ENCODE assay signal across 16 cellular contexts in the genomic region with DNA sequence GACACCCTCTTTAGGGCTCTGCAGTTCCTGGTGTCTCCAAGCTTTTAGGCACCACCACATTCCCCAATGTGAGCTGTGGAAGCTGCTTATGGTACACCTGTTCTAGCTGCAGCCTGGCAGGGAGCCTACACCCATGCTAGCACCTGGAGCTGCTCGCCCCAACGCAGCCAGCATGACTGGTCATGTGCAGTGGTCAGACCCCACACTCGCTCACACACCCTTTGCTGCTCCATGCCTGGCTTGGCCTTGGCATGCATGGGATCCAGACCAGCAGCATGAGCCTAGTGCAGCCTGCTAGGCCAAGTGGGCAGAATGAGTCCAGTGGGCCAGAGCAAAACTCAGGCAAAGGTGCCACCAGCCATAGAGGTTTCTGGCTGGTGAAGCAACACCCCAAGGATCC.
DNase-seq lines count a peak whose midpoint lies in the region; ATAC-seq and TF ChIP-seq lines count a peak whose summit lies in the region.
"Had no signal": no experiment of that assay in that cellular context is flagged by ENCODE, and none has a peak within 500 bp of the region (broad histone marks: within the 10 kb centered on the region; RNA-seq: fewer than 3 reads in every experiment).

No MANE protein-coding gene starts in this region.

- H3K27ac ChIP-seq in IMR-90 (ENCODE audit: insufficient read depth, low read length), result no peak overlapping the region
- H3K27ac ChIP-seq in foreskin keratinocyte, result no peak overlapping the region
- no peak overlapping the region for H3K27ac ChIP-seq in neural progenitor cell
- no peak overlapping the region for H3K27ac ChIP-seq in H9 (ENCODE audit: insufficient read length, low read depth, low read length)

- no peak overlapping the region for H2BK5ac ChIP-seq in IMR-90 (ENCODE audit: low read depth, low read length, poor library complexity, severe bottlenecking)
- H2BK5ac ChIP-seq in H9 (ENCODE audit: insufficient read length, low read length), result no peak overlapping the region

- H3K23ac ChIP-seq in IMR-90 (ENCODE audit: low read depth, low read length) (no peak overlapping the region), H9 (ENCODE audit: insufficient read length, low read depth, low read length) (no peak overlapping the region)

- H3K4me1 Mint-ChIP-seq in neural progenitor cell (no peaks in the 10 kb centered on the region), H9 (no peaks in the 10 kb centered on the region)
- H3K4me1 Mint-ChIP-seq: CD4-positive, CD25-positive, alpha-beta regulatory T cell; CD8-positive, alpha-beta memory T cell; GM23338; IgD-negative memory B cell had no signal

- no peak overlapping the region for H2BK20ac ChIP-seq in IMR-90 (ENCODE audit: low read depth, low read length)
- no peak overlapping the region for H2BK20ac ChIP-seq in H9 (ENCODE audit: low read depth, low read length, poor library complexity, severe bottlenecking)

- in situ Hi-C loops in IMR-90 (cut with MboI; ENCODE audit: low sequenced_read_pairs), result no loop called here

- DNase-seq in IMR-90, result no peak
- no peak for DNase-seq in foreskin keratinocyte
- no peak for DNase-seq in neural progenitor cell (ENCODE audit: low spot score)
- no peak for DNase-seq in HUDEP-2 (lab: John Stamatoyannopoulos, UW; ENCODE audit: unreplicated experiment in 76 of 76)
- DNase-seq in H9, result no peak
- DNase-seq: ACHN; BE2C; C1 segment of cervical spinal cord; CD4-positive, CD25-positive, alpha-beta regulatory T cell; CD8-positive, alpha-beta memory T cell; COR-L47; H7; KBM-7 had no signal

- H3K14ac ChIP-seq in IMR-90 (replicated peaks; ENCODE audit: low read depth, low read length) (no peak overlapping the region), H9 (ENCODE audit: insufficient read depth, low read length) (no peak overlapping the region)

- H3K9me3 ChIP-seq in IMR-90 (ENCODE audit: control insufficient read depth, insufficient read depth, low read length), result no peaks in the 10 kb centered on the region
- no peaks in the 10 kb centered on the region for H3K9me3 ChIP-seq in neural progenitor cell (ENCODE audit: low read depth)
- no peaks in the 10 kb centered on the region for H3K9me3 ChIP-seq in H9 (ENCODE audit: control insufficient read depth, low read depth, low read length)
- H3K9me3 ChIP-seq: BE2C had no signal

- H2AK5ac ChIP-seq in IMR-90 (ENCODE audit: low read depth, low read length) (0 out of 2 replicates have a peak overlapping the region, but pooled peaks have one; percentile 39), H9 (ENCODE audit: insufficient read length, low read length) (no peak overlapping the region)

- H3K27me3 Mint-ChIP-seq in neural progenitor cell (ENCODE audit: insufficient read depth, low read depth) (peaks cover 6% of the 10 kb centered on the region), H9 (ENCODE audit: low read depth) (no peaks in the 10 kb centered on the region)

- H2AFZ ChIP-seq in IMR-90 (replicated peaks; ENCODE audit: low read length, poor library complexity) (peak overlapping the region; percentile 67), neural progenitor cell (replicated peaks) (no peak overlapping the region), H9 (ENCODE audit: low read length) (no peak overlapping the region)

- no TSS peak for BruUV-seq in IMR-90 (replicated peaks; lab: Mats Ljungman, UMichigan)

- no peak for TF ChIP-seq RAD21 in IMR-90 (IDR thresholded peaks at IDR 0.05; ENCODE audit: low read length)

- H3K79me1 ChIP-seq in IMR-90 (ENCODE audit: low read depth in 1 of 2, low read length in 2 of 2) (no peaks in the 10 kb centered on the region), H9 (ENCODE audit: insufficient read depth, low read depth, low read length, poor library complexity, severe bottlenecking) (no peaks in the 10 kb centered on the region)

- H3K9me3 Mint-ChIP-seq in neural progenitor cell (no peaks in the 10 kb centered on the region), H9 (peaks cover 0 to 3% of the 10 kb centered on the region in 2 experiments; a peak in 2 of 5 replicates)
- H3K9me3 Mint-ChIP-seq: CD4-positive, CD25-positive, alpha-beta regulatory T cell; CD8-positive, alpha-beta memory T cell; IgD-negative memory B cell had no signal

- H2BK15ac ChIP-seq in IMR-90 (ENCODE audit: low read depth, low read length), result no peak overlapping the region
- no peak overlapping the region for H2BK15ac ChIP-seq in H9 (ENCODE audit: low read depth, low read length)

- H4K20me1 ChIP-seq in IMR-90 (ENCODE audit: insufficient read depth, low read length), result no peaks in the 10 kb centered on the region
- no peaks in the 10 kb centered on the region for H4K20me1 ChIP-seq in neural progenitor cell (ENCODE audit: low read depth)
- no peaks in the 10 kb centered on the region for H4K20me1 ChIP-seq in H9 (ENCODE audit: control insufficient read depth, insufficient read depth, insufficient read length)

- dilution Hi-C loops in IMR-90 (cut with HindIII; ENCODE audit: low sequenced_read_pairs, unreplicated experiment), result no loop called here

- H3K79me2 ChIP-seq in neural progenitor cell (ENCODE audit: low read depth), result no peaks in the 10 kb centered on the region
- no peaks in the 10 kb centered on the region for H3K79me2 ChIP-seq in H9 (ENCODE audit: insufficient read depth, low read length)

- H3K56ac ChIP-seq in IMR-90 (ENCODE audit: extremely low read depth, insufficient read depth, low read length), result no peak overlapping the region
- no peak overlapping the region for H3K56ac ChIP-seq in H9 (ENCODE audit: insufficient read length, low read depth, low read length)

- H3F3A ChIP-seq in neural progenitor cell (ENCODE audit: low read depth), result no peaks in the 10 kb centered on the region

- no peak overlapping the region for H2BK120ac ChIP-seq in IMR-90 (ENCODE audit: low read depth, low read length)
- H2BK120ac ChIP-seq in H9 (ENCODE audit: low read depth, low read length, poor library complexity, severe bottlenecking), result no peak overlapping the region

- H3K36me3 Mint-ChIP-seq in neural progenitor cell, result no peaks in the 10 kb centered on the region
- no peaks in the 10 kb centered on the region for H3K36me3 Mint-ChIP-seq in H9 (ENCODE audit: insufficient read depth in 1 of 3, low read depth in 3 of 3)
- H3K36me3 Mint-ChIP-seq: CD4-positive, CD25-positive, alpha-beta regulatory T cell; CD8-positive, alpha-beta memory T cell; IgD-negative memory B cell had no signal

- H3K4ac ChIP-seq in IMR-90 (ENCODE audit: low read depth, low read length) (peak overlapping the region; percentile 48; the same call in 1 of the 2 replicates), H9 (ENCODE audit: low read depth, low read length) (no peak overlapping the region)

- H3K9me1 ChIP-seq in IMR-90 (ENCODE audit: insufficient read depth, low read length), result peaks cover 3% of the 10 kb centered on the region; the same call in 1 of the 2 replicates

- H3K18ac ChIP-seq in IMR-90 (ENCODE audit: low read depth, low read length) (no peak overlapping the region), H9 (ENCODE audit: insufficient read length, low read depth, low read length) (no peak overlapping the region)

- no peak overlapping the region for H2BK12ac ChIP-seq in H9 (ENCODE audit: insufficient read length, low read depth, low read length)

- H3K36me3 ChIP-seq in IMR-90 (ENCODE audit: control insufficient read depth, insufficient read depth, low read length) (no peaks in the 10 kb centered on the region), neural progenitor cell (no peaks in the 10 kb centered on the region)
- H3K36me3 ChIP-seq: BE2C had no signal

- TF ChIP-seq POLR2A in IMR-90 (IDR thresholded peaks at IDR 0.05; ENCODE audit: low read depth, low read length), result no peak

- H3K4me1 ChIP-seq in IMR-90 (ENCODE audit: control insufficient read depth, insufficient read depth, low read length) (no peaks in the 10 kb centered on the region), foreskin keratinocyte (peaks cover 4% of the 10 kb centered on the region), neural progenitor cell (no peaks in the 10 kb centered on the region), H9 (ENCODE audit: insufficient read depth, low read length) (no peaks in the 10 kb centered on the region)
- H3K4me1 ChIP-seq: BE2C had no signal

- no peak overlapping the region for H3K4me3 ChIP-seq in IMR-90 (ENCODE audit: insufficient read depth, low read depth, low read length)
- H3K4me3 ChIP-seq in neural progenitor cell, result no peak overlapping the region
- H3K4me3 ChIP-seq: GM23338 had no signal

- H2AK9ac ChIP-seq in IMR-90 (replicated peaks; ENCODE audit: low read depth, low read length, poor library complexity), result no peak overlapping the region

- ATAC-seq in IMR-90 (ENCODE audit: low read depth), result no peak
- ATAC-seq in foreskin keratinocyte, result peak; percentile 35
- ATAC-seq in GM18858 (IDR thresholded peaks at IDR 0.05; ENCODE audit: unreplicated experiment), result no peak
- ATAC-seq: GM23338 had no signal

- H3K27ac Mint-ChIP-seq in neural progenitor cell, result peak overlapping the region; percentile 91
- no peak overlapping the region for H3K27ac Mint-ChIP-seq in H9
- H3K27ac Mint-ChIP-seq: CD8-positive, alpha-beta memory T cell; GM23338 had no signal

- CTCF ChIA-PET in IMR-90 (lab: Yijun Ruan, JAX), result no interaction called here

- H4K5ac ChIP-seq in IMR-90 (ENCODE audit: low read depth, low read length) (no peak overlapping the region), H9 (ENCODE audit: insufficient read length, low read depth, low read length) (no peak overlapping the region)

- H4K91ac ChIP-seq in IMR-90 (ENCODE audit: insufficient read depth, low read depth, low read length), result no peak overlapping the region
- H4K91ac ChIP-seq in H9 (ENCODE audit: insufficient read length, low read depth, low read length), result no peak overlapping the region

- H3K4me3 Mint-ChIP-seq in neural progenitor cell, result no peak overlapping the region
- no peak overlapping the region; a peak in 1 of 5 replicates for H3K4me3 Mint-ChIP-seq in H9
- H3K4me3 Mint-ChIP-seq: CD4-positive, CD25-positive, alpha-beta regulatory T cell; CD8-positive, alpha-beta memory T cell; GM23338; IgD-negative memory B cell had no signal

- no peaks in the 10 kb centered on the region for H3K23me2 ChIP-seq in H9 (ENCODE audit: insufficient read length, low read depth, low read length, poor library complexity, severe bottlenecking)

- POLR2A ChIA-PET in IMR-90 (lab: Charles Lee; ENCODE audit: unreplicated experiment), result no interaction called here

- TF ChIP-seq CTCF in IMR-90 (conservative IDR thresholded peaks at IDR 0.05; ENCODE audit: low read depth, low read length), result no peak
- TF ChIP-seq CTCF in foreskin keratinocyte (conservative IDR thresholded peaks at IDR 0.05), result no peak
- no peak for TF ChIP-seq CTCF in neural progenitor cell (IDR thresholded peaks at IDR 0.05)
- no peak for TF ChIP-seq CTCF in H9 (conservative IDR thresholded peaks at IDR 0.05)

- 93% methylated on average over 3 of the region's 3 CpGs; no CpG with 5 or more reads in 1 of the 2 experiments for WGBS in IMR-90 (ENCODE audit: extremely low coverage in 2 of 2, insufficient read length in 1 of 2), 2 experiments
- no CpG with 5 or more reads among the region's 3 CpGs for WGBS in H9 (ENCODE audit: extremely low coverage, insufficient read length, low lambda C conversion rate)

- H3K9ac ChIP-seq in IMR-90 (ENCODE audit: low read depth, low read length) (no peak overlapping the region), neural progenitor cell (no peak overlapping the region), H9 (ENCODE audit: extremely low read depth, insufficient read length, low read length) (no peak overlapping the region)

- intact Hi-C loops in IMR-90 (cut with micrococcal nuclease), result no loop called here

- H3K27me3 ChIP-seq in IMR-90 (ENCODE audit: control insufficient read depth, insufficient read depth, low read length) (no peaks in the 10 kb centered on the region), foreskin keratinocyte (no peaks in the 10 kb centered on the region), neural progenitor cell (no peaks in the 10 kb centered on the region), H9 (ENCODE audit: insufficient read depth, low read length) (no peaks in the 10 kb centered on the region)

- no peak overlapping the region for H4K8ac ChIP-seq in IMR-90 (ENCODE audit: low read depth in 2 of 2, low read length in 2 of 2)
- no peak overlapping the region for H4K8ac ChIP-seq in H9 (replicated peaks; ENCODE audit: insufficient read length, low read depth, low read length)

- H3K4me2 ChIP-seq in IMR-90 (ENCODE audit: low read depth, low read length) (no peak overlapping the region), neural progenitor cell (no peak overlapping the region), H9 (ENCODE audit: insufficient read depth, insufficient read length, low read length) (no peak overlapping the region)
- H3K4me2 ChIP-seq: GM23338 had no signal

- no peak overlapping the region for H3T11ph ChIP-seq in H9 (ENCODE audit: low read length)
